1 cellular context compared by ENCODE assay signal in genomic region chr2:161352718-161353117, GRCh38.
TF ChIP-seq lines count a peak whose summit lies in the region.

No MANE protein-coding gene starts in this region.

TF ChIP-seq in K562, 482 proteins besides CTCF, POLR2A, EP300 and RAD21 (continued from another document):
- TF ChIP-seq ZBTB9 (CRISPR knock-in tag; IDR thresholded peaks at IDR 0.05) (no peak), MCM3 (IDR thresholded peaks at IDR 0.05) (no peak), ZNF696 (CRISPR knock-in tag; conservative IDR thresholded peaks at IDR 0.05) (no peak), ZNF212 (CRISPR knock-in tag; IDR thresholded peaks at IDR 0.05) (no peak), NR2F6 (CRISPR knock-in tag; IDR thresholded peaks at IDR 0.05) (no peak), CCNT2 (IDR thresholded peaks at IDR 0.05; ENCODE audit: borderline replicate concordance, extremely low read depth, insufficient read length, low read depth, low read length) (no peak), MTF1 (CRISPR knock-in tag; IDR thresholded peaks at IDR 0.05; ENCODE audit: borderline replicate concordance) (no peak)
TF ChIP-seq in K562: peak in this region for 0.
